In genomic region chr10:4082851-4083250, GRCh38 we compare ENCODE assay signal across 14 cellular contexts.
DNase-seq lines count a peak whose midpoint lies in the region; ATAC-seq and TF ChIP-seq lines count a peak whose summit lies in the region.
"Had no signal": no experiment of that assay in that cellular context is flagged by ENCODE, and none has a peak within 500 bp of the region (broad histone marks: within the 10 kb centered on the region; RNA-seq: fewer than 3 reads in every experiment).

No MANE protein-coding gene starts in this region.

- no peak overlapping the region for H3K14ac ChIP-seq in IMR-90 (replicated peaks; ENCODE audit: low read depth, low read length)

- no peak overlapping the region for H2AFZ ChIP-seq in IMR-90 (replicated peaks; ENCODE audit: low read length, poor library complexity)

- peak; percentile 27; the same call in 1 of the 2 replicates for ATAC-seq in IMR-90 (ENCODE audit: low read depth)
- no peak for ATAC-seq in right cardiac atrium
- ATAC-seq in left lobe of liver: no peak
- ATAC-seq: GM12878 had no signal

- peaks cover 8% of the 10 kb centered on the region for H3K9me1 ChIP-seq in IMR-90 (ENCODE audit: insufficient read depth, low read length)

- dilution Hi-C loops in IMR-90 (cut with HindIII; ENCODE audit: low sequenced_read_pairs, unreplicated experiment): no loop called here

- H2BK5ac ChIP-seq in IMR-90 (ENCODE audit: low read depth, low read length, poor library complexity, severe bottlenecking): no peak overlapping the region

- H3K79me1 ChIP-seq in IMR-90 (ENCODE audit: low read depth in 1 of 2, low read length in 2 of 2): no peaks in the 10 kb centered on the region

- no peak overlapping the region for H2AK5ac ChIP-seq in IMR-90 (ENCODE audit: low read depth, low read length)

- intact Hi-C loops in IMR-90 (cut with micrococcal nuclease) (no loop called here), right cardiac atrium (cut with DNase I) (loop anchor here in 1 of 4 donors (10.0 kb wide), 1 partner anchor 572 kb away; no protein-coding TSS in a partner anchor)

- H2BK120ac ChIP-seq in IMR-90 (ENCODE audit: low read depth, low read length): no peak overlapping the region

- no peaks in the 10 kb centered on the region for H4K20me1 ChIP-seq in IMR-90 (ENCODE audit: insufficient read depth, low read length)
- H4K20me1 ChIP-seq: BLaER1 had no signal

- H3K36me3 ChIP-seq in IMR-90 (ENCODE audit: control insufficient read depth, insufficient read depth, low read length) (no peaks in the 10 kb centered on the region), suprapubic skin (no peaks in the 10 kb centered on the region), brain microvascular endothelial cell (replicated peaks) (no peaks in the 10 kb centered on the region)
- H3K36me3 ChIP-seq: BLaER1, colonic mucosa, pancreas, SJSA1 had no signal

- H3K56ac ChIP-seq in IMR-90 (ENCODE audit: extremely low read depth, insufficient read depth, low read length): no peak overlapping the region

- no peak for DNase-seq in IMR-90
- DNase-seq in right cardiac atrium: no peak
- DNase-seq in suprapubic skin (ENCODE audit: low spot score in 2 of 2): no peak
- no peak for DNase-seq in brain microvascular endothelial cell
- no peak for DNase-seq in SIG-M5 treated with dmso at 0.1 percent for 504 hours (lab: John Stamatoyannopoulos, UW; ENCODE audit: unreplicated experiment)
- no peak for DNase-seq in left lobe of liver (ENCODE audit: low spot score)
- DNase-seq in NCI-H774 (lab: John Stamatoyannopoulos, UW): no peak
- DNase-seq: activated naive CD4-positive, alpha-beta T cell treated with Interleukin-2 at 50 U/mL for 16 hours; colonic mucosa; pancreas had no signal

- H3K23ac ChIP-seq in IMR-90 (ENCODE audit: low read depth, low read length): no peak overlapping the region

- POLR2A ChIA-PET in IMR-90 (lab: Charles Lee; ENCODE audit: unreplicated experiment): interaction anchor here (0.5 kb wide), 1 partner anchor 299 kb away, joined by 7 read pairs; no protein-coding TSS in a partner anchor

- no TSS peak for BruUV-seq in IMR-90 (replicated peaks; lab: Mats Ljungman, UMichigan)

- TF ChIP-seq EP300 in suprapubic skin (IDR thresholded peaks at IDR 0.05): no peak

- peaks cover 0 to 1% (median 0%) of the 10 kb centered on the region in 5 experiments for H3K9me3 Mint-ChIP-seq in brain

- H3K4me1 ChIP-seq in IMR-90 (ENCODE audit: control insufficient read depth, insufficient read depth, low read length) (peaks cover 12% of the 10 kb centered on the region), right cardiac atrium (ENCODE audit: control insufficient read depth, insufficient read depth, low read length) (peaks cover 13% of the 10 kb centered on the region), suprapubic skin (peaks cover 23% of the 10 kb centered on the region)
- H3K4me1 ChIP-seq: colonic mucosa, pancreas had no signal

- no peak overlapping the region for H3K4ac ChIP-seq in IMR-90 (ENCODE audit: low read depth, low read length)

- H3K27me3 Mint-ChIP-seq in brain: peaks cover 4% of the 10 kb centered on the region

- CTCF ChIA-PET in IMR-90 (lab: Yijun Ruan, JAX): no interaction called here

- H4K8ac ChIP-seq in IMR-90 (ENCODE audit: low read depth in 2 of 2, low read length in 2 of 2): no peak overlapping the region

- H3K18ac ChIP-seq in IMR-90 (ENCODE audit: low read depth, low read length): no peak overlapping the region

- peak overlapping the region in 4 of 5 experiments; percentile 1 to 91 (median 69) for H3K27ac Mint-ChIP-seq in brain

- no peak overlapping the region for H3K4me2 ChIP-seq in IMR-90 (ENCODE audit: low read depth, low read length)
- H3K4me2 ChIP-seq: BLaER1 had no signal

- no CpG with 5 or more reads among the region's 1 CpG for WGBS in IMR-90 (ENCODE audit: extremely low coverage in 2 of 2, insufficient read length in 1 of 2), 2 experiments
- 75% methylated on average over 1 of the region's 1 CpG for WGBS in right cardiac atrium
- WGBS in suprapubic skin: 60% methylated on average over 1 of the region's 1 CpG

- H3K4me3 Mint-ChIP-seq in brain: no peak overlapping the region

- H2BK20ac ChIP-seq in IMR-90 (ENCODE audit: low read depth, low read length): no peak overlapping the region

- H2BK15ac ChIP-seq in IMR-90 (ENCODE audit: low read depth, low read length): 0 out of 3 replicates have a peak overlapping the region, but pooled peaks have one; percentile 21

- H3K27me3 ChIP-seq in IMR-90 (ENCODE audit: control insufficient read depth, insufficient read depth, low read length): no peaks in the 10 kb centered on the region
- no peaks in the 10 kb centered on the region for H3K27me3 ChIP-seq in right cardiac atrium (ENCODE audit: control insufficient read depth, insufficient read depth)
- H3K27me3 ChIP-seq in suprapubic skin: no peaks in the 10 kb centered on the region
- no peaks in the 10 kb centered on the region for H3K27me3 ChIP-seq in brain microvascular endothelial cell (replicated peaks)
- H3K27me3 ChIP-seq: BLaER1, colonic mucosa, pancreas, SJSA1 had no signal

- in situ Hi-C loops in IMR-90 (cut with MboI; ENCODE audit: low sequenced_read_pairs): no loop called here
- in situ Hi-C loops in brain microvascular endothelial cell (cut with HindIII; ENCODE audit: low pct_ligation_motif_present, low sequenced_read_pairs): no loop called here

- H2AK9ac ChIP-seq in IMR-90 (replicated peaks; ENCODE audit: low read depth, low read length, poor library complexity): no peak overlapping the region

- H3K9me3 ChIP-seq in IMR-90 (ENCODE audit: control insufficient read depth, insufficient read depth, low read length): no peaks in the 10 kb centered on the region
- no peaks in the 10 kb centered on the region for H3K9me3 ChIP-seq in right cardiac atrium (ENCODE audit: control insufficient read depth, low read length)
- no peaks in the 10 kb centered on the region for H3K9me3 ChIP-seq in suprapubic skin
- H3K9me3 ChIP-seq: BLaER1, colonic mucosa, pancreas, SJSA1 had no signal

- TF ChIP-seq RAD21 in IMR-90 (IDR thresholded peaks at IDR 0.05; ENCODE audit: low read length): no peak

- no peak overlapping the region for H3K27ac ChIP-seq in IMR-90 (ENCODE audit: insufficient read depth, low read length)
- H3K27ac ChIP-seq in right cardiac atrium (ENCODE audit: low read length): peak overlapping the region; percentile 25
- H3K27ac ChIP-seq in suprapubic skin: peak overlapping the region; percentile 59
- H3K27ac ChIP-seq in brain microvascular endothelial cell: no peak overlapping the region
- H3K27ac ChIP-seq: BLaER1, colonic mucosa, pancreas, SJSA1 had no signal

- peaks cover 29% of the 10 kb centered on the region for H3K4me1 Mint-ChIP-seq in brain

- no peak for TF ChIP-seq POLR2A in IMR-90 (IDR thresholded peaks at IDR 0.05; ENCODE audit: low read depth, low read length)
- no peak for TF ChIP-seq POLR2A in suprapubic skin (IDR thresholded peaks at IDR 0.05)

- H3K9ac ChIP-seq in IMR-90 (ENCODE audit: low read depth, low read length): no peak overlapping the region
- H3K9ac ChIP-seq: BLaER1 had no signal

- H3K4me3 ChIP-seq in IMR-90 (ENCODE audit: insufficient read depth, low read depth, low read length) (no peak overlapping the region), right cardiac atrium (ENCODE audit: low read length) (no peak overlapping the region), suprapubic skin (no peak overlapping the region), brain microvascular endothelial cell (ENCODE audit: low read depth, low read length) (no peak overlapping the region)
- H3K4me3 ChIP-seq: BLaER1, colonic mucosa, GM12878, pancreas, SJSA1 had no signal

- no peak overlapping the region for H4K5ac ChIP-seq in IMR-90 (ENCODE audit: low read depth, low read length)

- H4K91ac ChIP-seq in IMR-90 (ENCODE audit: insufficient read depth, low read depth, low read length): no peak overlapping the region

- no peak for TF ChIP-seq CTCF in IMR-90 (conservative IDR thresholded peaks at IDR 0.05; ENCODE audit: low read depth, low read length)
- TF ChIP-seq CTCF in brain (conservative IDR thresholded peaks at IDR 0.05): no peak
- no peak for TF ChIP-seq CTCF in suprapubic skin (IDR thresholded peaks at IDR 0.05)
- no peak for TF ChIP-seq CTCF in brain microvascular endothelial cell (IDR thresholded peaks at IDR 0.05; ENCODE audit: low read depth, low read length, missing control alignments)

- no peaks in the 10 kb centered on the region for H3K36me3 Mint-ChIP-seq in brain

TF ChIP-seq in IMR-90, 13 proteins besides CTCF, POLR2A, EP300 and RAD21:
- no peak for TF ChIP-seq SMC3 (IDR thresholded peaks at IDR 0.05; ENCODE audit: low read depth, low read length)

Comparison
In these comparisons a context has a peak if more than half of its experiments do, and no peak if none do; other contexts are left out.
1. H3K27ac ChIP-seq: peak in right cardiac atrium (single experiment) and suprapubic skin (single experiment); none in IMR-90 (single experiment) and brain microvascular endothelial cell (single experiment).